18 cellular contexts compared by ENCODE assay signal in the genomic region with DNA sequence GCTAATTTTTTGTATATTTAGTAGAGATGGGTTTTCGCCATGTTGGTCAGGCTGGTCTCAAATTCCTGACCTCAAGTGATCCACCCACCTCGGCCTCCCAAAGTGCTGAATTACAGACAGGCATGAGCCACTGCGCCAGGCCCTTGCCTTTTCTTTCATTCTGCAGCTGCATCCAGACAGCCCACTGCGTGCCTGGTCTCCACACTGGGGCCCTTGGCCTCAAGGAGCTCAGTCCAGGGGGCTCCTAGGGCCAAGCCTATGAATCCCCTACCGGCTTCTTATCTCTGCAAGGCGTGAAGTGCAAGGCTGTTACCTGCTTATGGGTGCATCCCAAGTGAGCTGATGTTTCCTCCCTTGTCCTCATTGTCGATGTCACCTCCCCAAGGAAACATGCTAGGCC.
"Had no signal": no experiment of that assay in that cellular context is flagged by ENCODE, and none has a peak within 500 bp of the region (broad histone marks: within the 10 kb centered on the region; RNA-seq: fewer than 3 reads in every experiment).

No MANE protein-coding gene starts in this region.

- H3K4me1 Mint-ChIP-seq: activated T-helper 17 cell treated with anti-CD3 and anti-CD28 coated beads, Interleukin-2, amount 50 U/mL, for 72 hours; memory B cell; naive B cell had no signal

- H3K27ac ChIP-seq: tibial artery had no signal

- H3K9me3 Mint-ChIP-seq: activated naive CD4-positive, alpha-beta T cell treated with anti-CD3 and anti-CD28 coated beads, Interleukin-2, amount 50 U/mL, for 72 hours; activated T-cell treated with anti-CD3 and anti-CD28 coated beads, Interleukin-2, amount 50 U/mL, for 24 hours; activated T-helper 17 cell treated with anti-CD3 and anti-CD28 coated beads, Interleukin-2, amount 50 U/mL, for 72 hours; brain; endodermal cell; memory B cell; naive B cell; stimulated activated naive CD8-positive, alpha-beta T cell treated with anti-CD3 and anti-CD28 coated beads, Interleukin-15, Interleukin-2, amounts not matched to agents 100 ng/mL and 50 ng/mL, for 24 hours; WTC11 had no signal

- H3K4me3 Mint-ChIP-seq: activated T-cell treated with anti-CD3 and anti-CD28 coated beads, Interleukin-2, amount 50 U/mL, for 24 hours; activated T-helper 17 cell treated with anti-CD3 and anti-CD28 coated beads, Interleukin-2, amount 50 U/mL, for 72 hours; brain; endodermal cell; memory B cell; naive B cell; stimulated activated naive CD8-positive, alpha-beta T cell treated with anti-CD3 and anti-CD28 coated beads, Interleukin-15, Interleukin-2, amounts not matched to agents 100 ng/mL and 50 ng/mL, for 24 hours; WTC11 had no signal

- DNase-seq: activated CD8-positive, alpha-beta memory T cell treated with anti-CD3 and anti-CD28 coated beads, Interleukin-2, amount 50 U/mL, for 4 hours; activated T-cell treated with anti-CD3 and anti-CD28 coated beads, Interleukin-2, amount 50 U/mL, for 24 hours; caudate nucleus; heart left ventricle; naive B cell; nucleus accumbens; stimulated activated CD4-positive, alpha-beta T cell treated with anti-CD3 and anti-CD28 coated beads, Interleukin-1b, Interleukin-23, amount 100 ng/mL, for 48 hours; substantia nigra; T-helper 9 cell had no signal

- ATAC-seq: activated T-helper 17 cell treated with anti-CD3 and anti-CD28 coated beads, Interleukin-2, amount 50 U/mL, for 72 hours had no signal

- H3K4me3 ChIP-seq: heart left ventricle, mucosa of descending colon, tibial artery had no signal

- H3K27me3 ChIP-seq: heart left ventricle, tibial artery had no signal

- H3K27me3 Mint-ChIP-seq: brain had no signal

- H3K27ac Mint-ChIP-seq: activated naive CD4-positive, alpha-beta T cell treated with anti-CD3 and anti-CD28 coated beads, Interleukin-2, amount 50 U/mL, for 72 hours; activated T-cell treated with anti-CD3 and anti-CD28 coated beads, Interleukin-2, amount 50 U/mL, for 24 hours; activated T-helper 17 cell treated with anti-CD3 and anti-CD28 coated beads, Interleukin-2, amount 50 U/mL, for 72 hours; endodermal cell; memory B cell; stimulated activated naive CD8-positive, alpha-beta T cell treated with anti-CD3 and anti-CD28 coated beads, Interleukin-15, Interleukin-2, amounts not matched to agents 100 ng/mL and 50 ng/mL, for 24 hours; WTC11 had no signal

- H3K36me3 ChIP-seq: heart left ventricle, tibial artery had no signal

- H3K9me3 ChIP-seq: heart left ventricle, mucosa of descending colon, tibial artery had no signal

- H3K36me3 Mint-ChIP-seq: activated naive CD4-positive, alpha-beta T cell treated with anti-CD3 and anti-CD28 coated beads, Interleukin-2, amount 50 U/mL, for 72 hours; brain; memory B cell; naive B cell; WTC11 had no signal
